In genomic region chr1:160618763-160619274, GRCh38 we compare ENCODE assay signal across 10 cellular contexts. TPM values are rescaled to one million over a fixed set of nuclear protein-coding genes. Genes with fewer than 3 reads are reported as not detected.
DNase-seq lines count a peak whose midpoint lies in the region; ATAC-seq and TF ChIP-seq lines count a peak whose summit lies in the region.
"Had no signal": no experiment of that assay in that cellular context is flagged by ENCODE, and none has a peak within 500 bp of the region (broad histone marks: within the 10 kb centered on the region; RNA-seq: fewer than 3 reads in every experiment).

No MANE protein-coding gene starts in this region.

- H3K27me3 ChIP-seq in tibial nerve, result no peaks in the 10 kb centered on the region

- TF ChIP-seq CTCF in GM12874 (IDR thresholded peaks at IDR 0.05; ENCODE audit: insufficient read depth, low read depth, low read length) (peak; percentile 79), NB4 (IDR thresholded peaks at IDR 0.05; ENCODE audit: low read depth, low read length) (peak; percentile 60), tibial nerve (IDR thresholded peaks at IDR 0.05) (peak in 1 of 5 experiments; percentile 33)

- H3K36me3 Mint-ChIP-seq in activated naive CD8-positive, alpha-beta T cell, result peaks cover 35% of the 10 kb centered on the region
- peaks cover 30% of the 10 kb centered on the region for H3K36me3 Mint-ChIP-seq in natural killer cell treated with Interleukin-12 subunit alpha and Interleukin-12 subunit beta and Interleukin-15 and Interleukin-18, amount 100 ng/mL, for 72 hours

- TF ChIP-seq POLR2A in NB4 (IDR thresholded peaks at IDR 0.05; ENCODE audit: extremely low read depth, insufficient read length) (no peak), tibial nerve (IDR thresholded peaks at IDR 0.05) (no peak)

- peak overlapping the region; percentile 78 for H3K27ac Mint-ChIP-seq in activated naive CD8-positive, alpha-beta T cell
- H3K27ac Mint-ChIP-seq in natural killer cell treated with Interleukin-12 subunit alpha and Interleukin-12 subunit beta and Interleukin-15 and Interleukin-18, amount 100 ng/mL, for 72 hours, result peak overlapping the region; percentile 55 to 60

- WGBS in tibial nerve, 2 donors, result 93 to 95% methylated on average over 3 of the region's 3 CpGs

- no peaks in the 10 kb centered on the region for H3K27me3 Mint-ChIP-seq in activated naive CD8-positive, alpha-beta T cell
- H3K27me3 Mint-ChIP-seq in natural killer cell treated with Interleukin-12 subunit alpha and Interleukin-12 subunit beta and Interleukin-15 and Interleukin-18, amount 100 ng/mL, for 72 hours, result no peaks in the 10 kb centered on the region

- H3K4me1 ChIP-seq in tibial nerve, result peaks cover 0 to 15% (median 2%) of the 10 kb centered on the region in 4 donors
- H3K4me1 ChIP-seq: SJSA1 had no signal

- H3K9me3 ChIP-seq in tibial nerve, result no peaks in the 10 kb centered on the region
- H3K9me3 ChIP-seq: SJSA1, thoracic aorta had no signal

- DNase-seq in NB4 (ENCODE audit: low read depth) (peak; percentile 38), tibial nerve (ENCODE audit: low spot score in 2 of 2) (no peak), mucosa of gallbladder (ENCODE audit: low spot score) (no peak), MV-4-11 (lab: John Stamatoyannopoulos, UW) (no peak)
- no peak for DNase-seq in natural killer cell treated with Interleukin-12 subunit alpha and Interleukin-12 subunit beta and Interleukin-15 and Interleukin-18, amount 100 ng/mL, for 72 hours (ENCODE audit: low spot score)

- H3K4me3 ChIP-seq in NB4 (ENCODE audit: low read depth, low read length) (no peak overlapping the region), tibial nerve (no peak overlapping the region)
- H3K4me3 ChIP-seq: SJSA1, thoracic aorta had no signal

- no peaks in the 10 kb centered on the region for H3K9me3 Mint-ChIP-seq in activated naive CD8-positive, alpha-beta T cell (ENCODE audit: low read depth)
- peaks cover 9% of the 10 kb centered on the region for H3K9me3 Mint-ChIP-seq in natural killer cell treated with Interleukin-12 subunit alpha and Interleukin-12 subunit beta and Interleukin-15 and Interleukin-18, amount 100 ng/mL, for 72 hours

- no peak for ATAC-seq in natural killer cell treated with Interleukin-12 subunit alpha and Interleukin-12 subunit beta and Interleukin-15 and Interleukin-18, amount 100 ng/mL, for 72 hours
- no peak for ATAC-seq in GM21381 (IDR thresholded peaks at IDR 0.05; ENCODE audit: unreplicated experiment)

- no peak overlapping the region for H3K27ac ChIP-seq in tibial nerve
- H3K27ac ChIP-seq: SJSA1, thoracic aorta had no signal

- no peak overlapping the region for H3K4me3 Mint-ChIP-seq in activated naive CD8-positive, alpha-beta T cell
- peak overlapping the region; percentile 30 for H3K4me3 Mint-ChIP-seq in natural killer cell treated with Interleukin-12 subunit alpha and Interleukin-12 subunit beta and Interleukin-15 and Interleukin-18, amount 100 ng/mL, for 72 hours

- no peak for TF ChIP-seq EP300 in tibial nerve (IDR thresholded peaks at IDR 0.05)

- no peaks in the 10 kb centered on the region for H3K36me3 ChIP-seq in tibial nerve
- H3K36me3 ChIP-seq: SJSA1, thoracic aorta had no signal

- peaks cover 53% of the 10 kb centered on the region for H3K4me1 Mint-ChIP-seq in activated naive CD8-positive, alpha-beta T cell (ENCODE audit: low read depth)
- H3K4me1 Mint-ChIP-seq in natural killer cell treated with Interleukin-12 subunit alpha and Interleukin-12 subunit beta and Interleukin-15 and Interleukin-18, amount 100 ng/mL, for 72 hours (ENCODE audit: low read depth in 2 of 2), result peaks cover 48 to 52% of the 10 kb centered on the region in 2 donors

RNA-seq across cellular contexts. Expression of gene SLAMF1, which starts 28.0 kb away (rescaled TPM):
- 10 to 100 TPM; 52.1 to 86.2 TPM for total RNA-seq in natural killer cell treated with Interleukin-12 subunit alpha and Interleukin-12 subunit beta and Interleukin-15 and Interleukin-18, amount 100 ng/mL, for 72 hours
- total RNA-seq in tibial nerve (1 to 10 TPM in 1 of 4 donors, under 1 TPM in 1, not detected in 2; 0.39 to 1.3 TPM), mucosa of gallbladder (2.8 TPM)
- total RNA-seq: SJSA1 had no signal

RNA-seq across cellular contexts. Expression of gene CD84, which starts 39.5 kb away (rescaled TPM):
- total RNA-seq in natural killer cell treated with Interleukin-12 subunit alpha and Interleukin-12 subunit beta and Interleukin-15 and Interleukin-18, amount 100 ng/mL, for 72 hours, result 10 to 100 TPM in 1 of 2 donors, 1 to 10 TPM in 1; 3.8 to 13.4 TPM
- total RNA-seq in tibial nerve (10 to 100 TPM in 1 of 4 donors, 1 to 10 TPM in 3; 2.4 to 12.0 (median 6.2) TPM), mucosa of gallbladder (11.9 TPM)
- total RNA-seq: SJSA1 had no signal

Comparison
In these comparisons a context has a peak if more than half of its experiments do, and no peak if none do; other contexts are left out.
1. RNA of gene SLAMF1, which starts 28.0 kb away (total RNA-seq): 52.1 to 86.2 TPM in natural killer cell treated with Interleukin-12 subunit alpha and Interleukin-12 subunit beta and Interleukin-15 and Interleukin-18, amount 100 ng/mL, for 72 hours; 2.8 TPM in mucosa of gallbladder (single experiment) and 0.39 to 1.3 TPM in tibial nerve; every median in the first group is over 10 times any median in the second.